30 cellular contexts compared by ENCODE assay signal in genomic region chr6:88290432-88290831, GRCh38.
"Had no signal": no experiment of that assay in that cellular context is flagged by ENCODE, and none has a peak within 500 bp of the region (broad histone marks: within the 10 kb centered on the region; RNA-seq: fewer than 3 reads in every experiment).

No MANE protein-coding gene starts in this region.

- H3K4me3 ChIP-seq: adrenal gland, cardiac muscle cell, colonic mucosa, left lung, lung, ovary, prostate gland, skin epidermis, thoracic aorta, vagina had no signal

- H3K27ac ChIP-seq: adrenal gland, cardiac muscle cell, colonic mucosa, left lung, ovary, prostate gland, skin epidermis, thoracic aorta, vagina, VCaP had no signal

- H3K36me3 ChIP-seq: adrenal gland, cardiac muscle cell, colonic mucosa, left lung, ovary, prostate gland, thoracic aorta, vagina had no signal

- ATAC-seq: left lung, sciatic nerve had no signal

- H3K4me1 ChIP-seq: adrenal gland, colonic mucosa, left lung, prostate gland, vagina had no signal

- H3K9me3 ChIP-seq: adrenal gland, colonic mucosa, ovary, prostate gland had no signal

- DNase-seq: activated CD4-positive, alpha-beta T cell treated with anti-CD3 and anti-CD28 coated beads for 48 hours; activated CD4-positive, alpha-beta T cell treated with anti-CD3 and anti-CD28 coated beads, Interleukin-2, amount 50 U/mL, for 48 hours; activated CD8-positive, alpha-beta memory T cell treated with anti-CD3 and anti-CD28 coated beads for 24 hours; activated effector memory CD4-positive, alpha-beta T cell treated with anti-CD3 and anti-CD28 coated beads, Interleukin-2, amount 50 U/mL, for 16 hours; activated naive CD4-positive, alpha-beta T cell treated with anti-CD3 and anti-CD28 coated beads for 36 hours; activated naive CD8-positive, alpha-beta T cell treated with anti-CD3 and anti-CD28 coated beads for 36 hours; activated T-cell treated with anti-CD3 and anti-CD28 coated beads, Interleukin-2, amount 50 U/mL, for 1 hour; adrenal gland; aorta; cerebellar nuclear complex; colonic mucosa; effector memory CD4-positive, alpha-beta T cell; glutamatergic neuron; left lung; ovary; retina; stimulated activated CD4-positive, alpha-beta T cell treated with anti-CD3 and anti-CD28 coated beads, Interleukin-12 subunit alpha, Interleukin-12 subunit beta, amount 100 ng/mL, for 4 hours; stimulated activated CD4-positive, alpha-beta T cell treated with anti-CD3 and anti-CD28 coated beads, Interleukin-4, amount 100 ng/mL, for 1 hour; trophoblast cell had no signal

- FAIRE-seq: frontal cortex, islet of Langerhans, TTC549 had no signal

- H3K27me3 ChIP-seq: adrenal gland, cardiac muscle cell, colonic mucosa, left lung, ovary, vagina had no signal
